26 cellular contexts compared by ENCODE assay signal in the genomic region with DNA sequence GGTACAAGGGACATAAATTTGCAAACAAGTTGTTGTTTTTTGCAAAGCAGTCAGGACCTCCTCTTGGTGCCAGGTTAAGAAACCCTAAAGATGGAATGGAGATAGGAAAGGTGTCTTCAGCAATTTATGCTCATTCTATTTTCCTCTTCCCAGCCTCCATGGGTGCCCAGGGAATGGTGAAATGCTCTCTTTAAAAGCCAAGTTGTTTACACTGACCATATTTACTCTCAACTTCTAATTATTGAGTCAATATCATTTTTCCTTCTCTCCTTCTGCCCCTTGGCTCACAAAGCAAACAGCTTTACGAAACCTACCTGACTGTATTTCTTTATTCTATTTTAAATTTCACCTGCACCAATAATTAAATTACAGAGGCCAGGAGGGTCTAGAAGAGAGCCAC.
"Had no signal": no experiment of that assay in that cellular context is flagged by ENCODE, and none has a peak within 500 bp of the region (broad histone marks: within the 10 kb centered on the region; RNA-seq: fewer than 3 reads in every experiment).

No MANE protein-coding gene starts in this region.

- ATAC-seq: activated CD8-positive, alpha-beta T cell treated with anti-CD3 and anti-CD28 coated beads for 36 hours; activated T-cell treated with anti-CD3 and anti-CD28 coated beads, Interleukin-2, amount 50 U/mL, for 72 hours; K562; T-helper 17 cell had no signal

- H3K27ac ChIP-seq: brain microvascular endothelial cell, cardiac muscle cell had no signal

- H3K4me1 Mint-ChIP-seq: activated B cell treated with CpG ODN at 0.5 μM for 24 hours; activated CD4-positive, alpha-beta T cell treated with anti-CD3 and anti-CD28 coated beads, Interleukin-2, amount 10 ng/mL, durations not matched to agents 7 days and 5 days; activated naive CD4-positive, alpha-beta T cell treated with anti-CD3 and anti-CD28 coated beads, Interleukin-2, amount 10 ng/mL, durations not matched to agents 7 days and 5 days; activated naive CD8-positive, alpha-beta T cell treated with anti-CD3 and anti-CD28 coated beads for 36 hours; T-helper 17 cell had no signal

- H3K36me3 Mint-ChIP-seq: activated naive CD8-positive, alpha-beta T cell treated with anti-CD3 and anti-CD28 coated beads for 36 hours had no signal

- H3K9me3 Mint-ChIP-seq: activated T-cell treated with anti-CD3 and anti-CD28 coated beads, Interleukin-2, amount 50 U/mL, for 72 hours; activated T-helper 2 cell treated with anti-CD3 and anti-CD28 coated beads, Interferon-gamma antibody, Interleukin-2, Interleukin-4, amounts not matched to agents 10 μg/mL and 5 μg/mL and 100 μg/mL, durations not matched to agents 14 hours and 24 hours and 36 hours had no signal

- H3K36me3 ChIP-seq: brain microvascular endothelial cell, cardiac muscle cell had no signal

- H3K27ac Mint-ChIP-seq: activated B cell treated with CpG ODN at 0.5 μM for 24 hours; activated CD4-positive, alpha-beta T cell treated with anti-CD3 and anti-CD28 coated beads, Interleukin-2, amount 10 ng/mL, durations not matched to agents 7 days and 5 days; activated CD8-positive, alpha-beta T cell treated with anti-CD3 and anti-CD28 coated beads for 36 hours; activated naive CD4-positive, alpha-beta T cell treated with anti-CD3 and anti-CD28 coated beads, Interleukin-2, amount 10 ng/mL, durations not matched to agents 7 days and 5 days; activated naive CD8-positive, alpha-beta T cell treated with anti-CD3 and anti-CD28 coated beads for 36 hours; activated T-cell treated with anti-CD3 and anti-CD28 coated beads, Interleukin-2, amount 50 U/mL, for 72 hours; activated T-helper 2 cell treated with anti-CD3 and anti-CD28 coated beads, Interferon-gamma antibody, Interleukin-2, Interleukin-4, amounts not matched to agents 10 μg/mL and 5 μg/mL and 100 μg/mL, durations not matched to agents 14 hours and 24 hours and 36 hours; T-helper 17 cell had no signal

- H3K27me3 ChIP-seq: brain microvascular endothelial cell, cardiac muscle cell had no signal

- H3K4me3 Mint-ChIP-seq: activated B cell treated with CpG ODN at 0.5 μM for 24 hours; activated CD4-positive, alpha-beta T cell treated with anti-CD3 and anti-CD28 coated beads, Interleukin-2, amount 10 ng/mL, durations not matched to agents 7 days and 5 days; activated CD8-positive, alpha-beta T cell treated with anti-CD3 and anti-CD28 coated beads for 36 hours; activated naive CD4-positive, alpha-beta T cell treated with anti-CD3 and anti-CD28 coated beads, Interleukin-2, amount 10 ng/mL, durations not matched to agents 7 days and 5 days; activated naive CD8-positive, alpha-beta T cell treated with anti-CD3 and anti-CD28 coated beads for 36 hours; activated T-cell treated with anti-CD3 and anti-CD28 coated beads, Interleukin-2, amount 50 U/mL, for 72 hours; T-helper 17 cell had no signal

- DNase-seq: activated B cell treated with CpG ODN at 0.5 μM for 24 hours; activated CD4-positive, alpha-beta T cell treated with anti-CD3 and anti-CD28 coated beads for 1 hour; activated CD4-positive, alpha-beta T cell treated with anti-CD3 and anti-CD28 coated beads, Interleukin-2, amount 10 ng/mL, durations not matched to agents 7 days and 5 days; activated CD8-positive, alpha-beta memory T cell treated with anti-CD3 and anti-CD28 coated beads, Interleukin-2, amount 50 U/mL, for 4 hours; activated CD8-positive, alpha-beta T cell treated with anti-CD3 and anti-CD28 coated beads for 36 hours; activated gamma-delta T cell treated with Interleukin-2 at 50 U/mL for 16 hours; activated naive CD4-positive, alpha-beta T cell treated with anti-CD3 and anti-CD28 coated beads, Interleukin-2, amount 10 ng/mL, durations not matched to agents 7 days and 5 days; activated naive CD8-positive, alpha-beta T cell treated with anti-CD3 and anti-CD28 coated beads for 36 hours; activated T-cell treated with anti-CD3 and anti-CD28 coated beads, Interleukin-2, amount 50 U/mL, for 72 hours; brain microvascular endothelial cell; Karpas-422; NCI-H1048; NCI-H1417 treated with DMSO at 0.1 percent for 48 hours; NCI-H1694; NCI-H2029; NCI-H2107; NCI-H2171 treated with DMSO at 0.1 percent for 48 hours; NCI-H226; NCI-H774; NK-92 treated with Interleukin-12 subunit alpha and Interleukin-12 subunit beta, amount 100 ng/mL, for 24 hours; SHP77 treated with DMSO at 0.1 percent for 48 hours; T-helper 17 cell; T-helper 9 cell had no signal

- H3K4me3 ChIP-seq: cardiac muscle cell, K562 had no signal
